In the genomic region with DNA sequence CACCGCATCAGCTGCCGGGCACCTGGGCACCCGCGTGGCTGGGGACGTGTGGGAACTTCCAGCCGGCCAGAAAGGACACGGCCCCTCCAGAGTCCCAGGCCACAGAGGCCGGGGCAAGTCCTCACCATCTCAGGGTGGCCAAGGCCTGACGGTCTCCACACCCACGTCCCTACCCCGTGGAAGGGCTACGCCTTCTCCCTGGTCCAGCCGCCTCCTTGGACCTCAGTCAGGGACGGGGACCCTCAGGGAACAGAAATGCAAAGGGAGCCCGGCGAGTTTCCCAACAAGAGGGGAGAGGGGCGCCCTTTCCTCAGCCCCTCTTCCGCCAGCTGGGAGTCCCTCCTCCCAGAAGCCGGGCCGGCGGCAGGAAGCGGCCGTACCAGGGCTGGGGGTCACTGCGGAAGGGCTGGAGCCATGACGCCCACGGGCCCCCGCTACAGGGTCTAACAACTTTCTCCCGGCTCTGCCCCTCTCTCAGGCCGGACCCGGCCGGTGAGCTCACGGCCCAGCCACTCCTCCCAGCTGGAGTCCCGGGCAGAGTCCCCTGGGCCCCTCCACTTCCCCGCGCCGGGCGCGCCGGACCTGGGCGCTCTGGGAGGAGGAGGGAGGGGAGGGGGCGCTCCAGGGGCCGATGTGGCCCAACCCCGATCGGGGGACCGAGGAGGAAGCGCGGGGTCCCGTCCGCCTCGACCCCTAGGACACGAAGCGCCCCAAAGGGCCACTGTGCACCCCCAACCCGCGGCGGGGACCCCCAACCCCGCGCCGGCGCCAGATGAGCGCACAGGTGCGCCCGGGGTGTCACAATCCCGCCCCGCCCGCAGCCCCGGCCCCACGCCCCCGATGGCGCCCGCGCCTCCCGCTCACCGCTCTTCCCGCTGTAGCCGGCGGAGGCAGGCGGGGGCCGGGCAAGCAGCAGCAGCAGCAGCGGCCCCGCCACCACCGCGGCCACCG, we compare ENCODE assay signal across 8 cellular contexts. TPM values are rescaled to one million over a fixed set of nuclear protein-coding genes. Genes with fewer than 3 reads are reported as not detected.
DNase-seq lines count a peak whose midpoint lies in the region; ATAC-seq and TF ChIP-seq lines count a peak whose summit lies in the region.

No MANE protein-coding gene starts in this region.

- H3K9me3 Mint-ChIP-seq in neural crest cell = no peaks in the 10 kb centered on the region

- H3K9me3 ChIP-seq in T-helper 17 cell (ENCODE audit: control insufficient read depth, low read length, poor library complexity, severe bottlenecking) (no peaks in the 10 kb centered on the region), esophagus (ENCODE audit: control insufficient read depth in 2 of 2, insufficient read depth in 1 of 2, low read depth in 1 of 2, low read length in 1 of 2) (no peaks in the 10 kb centered on the region)

- H3K36me3 ChIP-seq in esophagus (ENCODE audit: control insufficient read depth in 2 of 2, insufficient read depth in 2 of 2, low read length in 1 of 2) = peaks cover 0 to 21% of the 10 kb centered on the region in 2 donors

- peak; percentile 14 for ATAC-seq in HG02798 (IDR thresholded peaks at IDR 0.05; ENCODE audit: poor library complexity, unreplicated experiment)
- ATAC-seq in T-helper 17 cell = peak; percentile 44

- H3K4me1 Mint-ChIP-seq in T-helper 17 cell (peaks cover 12% of the 10 kb centered on the region), neural crest cell (peaks cover 27% of the 10 kb centered on the region)

- H3K27me3 Mint-ChIP-seq in T-helper 17 cell = no peaks in the 10 kb centered on the region
- H3K27me3 Mint-ChIP-seq in neural crest cell (ENCODE audit: low read depth) = peaks cover 14% of the 10 kb centered on the region

- H3K4me3 Mint-ChIP-seq in T-helper 17 cell = peak overlapping the region; percentile 92
- H3K4me3 Mint-ChIP-seq in neural crest cell = peak overlapping the region; percentile 81

- H3K36me3 Mint-ChIP-seq in T-helper 17 cell (ENCODE audit: low read depth) (peaks cover 4% of the 10 kb centered on the region), neural crest cell (ENCODE audit: low read depth) (no peaks in the 10 kb centered on the region)

- H3K27me3 ChIP-seq in esophagus (ENCODE audit: control insufficient read depth in 1 of 2, insufficient read depth in 2 of 2, low read length in 2 of 2) = no peaks in the 10 kb centered on the region

- peak overlapping the region; percentile 61 to 70 for H3K4me3 ChIP-seq in esophagus (ENCODE audit: low read depth in 1 of 2, low read length in 2 of 2)

- peak overlapping the region; percentile 45 to 82 for H3K27ac ChIP-seq in esophagus (ENCODE audit: low read depth in 2 of 2, low read length in 1 of 2)

- 2% methylated on average over 59 to 83 of the region's 83 CpGs for WGBS in esophagus, 2 donors

- H3K27ac Mint-ChIP-seq in T-helper 17 cell (peak overlapping the region; percentile 92), neural crest cell (ENCODE audit: unreplicated experiment) (no peak overlapping the region)

- DNase-seq in NCI-H345 (lab: John Stamatoyannopoulos, UW) (peak; percentile 47), NCI-H345 treated with DMSO at 0.1 percent for 48 hours (lab: John Stamatoyannopoulos, UW; ENCODE audit: unreplicated experiment) (no peak), T-helper 17 cell (peak in 1 of 3 donors; percentile 40), neural crest cell (ENCODE audit: low read depth, low spot score) (no peak), A172 (ENCODE audit: low spot score) (no peak)
- no peak for DNase-seq in stimulated activated CD4-positive, alpha-beta T cell treated with anti-CD3 and anti-CD28 coated beads, Interleukin-4, amount 100 ng/mL, for 4 hours

- TF ChIP-seq CTCF in neural crest cell (conservative IDR thresholded peaks at IDR 0.05) = no peak

- H3K4me1 ChIP-seq in esophagus (ENCODE audit: control insufficient read depth in 2 of 2, insufficient read depth in 2 of 2, low read length in 1 of 2) = peaks cover 0 to 19% of the 10 kb centered on the region in 2 donors

RNA-seq across cellular contexts. Expression of gene PGAP6, which starts 0.7 kb away (rescaled TPM):
- 100 to 1,000 TPM in 1 of 2 donors, 10 to 100 TPM in 1; 39.7 to 106 TPM for total RNA-seq in T-helper 17 cell
- polyA plus RNA-seq in esophagus = 10 to 100 TPM; 30.3 to 44.3 TPM
- 56.4 and 62.0 TPM in 2 replicates for total RNA-seq in neural crest cell
- 46.6 and 58.5 TPM in 2 replicates for total RNA-seq in A172 (2014; rRNA removed; shearing (Covaris generic))

RNA-seq across cellular contexts. Expression of gene MRPL28, which starts 10.8 kb away (rescaled TPM):
- 10 to 100 TPM; 25.2 to 25.9 TPM for total RNA-seq in T-helper 17 cell
- polyA plus RNA-seq in esophagus = 10 to 100 TPM; 54.5 to 75.9 TPM
- total RNA-seq in neural crest cell = 80.4 and 84.6 TPM in 2 replicates
- 234 and 252 TPM in 2 replicates for total RNA-seq in A172 (2014; rRNA removed; shearing (Covaris generic))

RNA-seq across cellular contexts. Expression of gene NME4, which starts 15.9 kb away (rescaled TPM):
- total RNA-seq in T-helper 17 cell = 10 to 100 TPM; 31.9 to 39.8 TPM
- 10 to 100 TPM; 40.3 to 41.9 TPM for polyA plus RNA-seq in esophagus
- 233 and 254 TPM in 2 replicates for total RNA-seq in neural crest cell
- 161 and 179 TPM in 2 replicates for total RNA-seq in A172 (2014; rRNA removed; shearing (Covaris generic))

RNA-seq across cellular contexts. Expression of gene DECR2, which starts 20.6 kb away (rescaled TPM):
- total RNA-seq in T-helper 17 cell (1 to 10 TPM; 7.5 to 9.0 TPM), neural crest cell (22.4 and 25.7 TPM in 2 replicates)
- polyA plus RNA-seq in esophagus = 10 to 100 TPM; 15.0 to 24.2 TPM
- total RNA-seq in A172 (2014; rRNA removed; shearing (Covaris generic)) = 8.1 and 12.5 TPM in 2 replicates

RNA-seq across cellular contexts. Expression of gene AXIN1, which starts 28.6 kb away (rescaled TPM):
- total RNA-seq in T-helper 17 cell = 10 to 100 TPM; 38.9 to 42.5 TPM
- 10 to 100 TPM; 11.9 to 16.7 TPM for polyA plus RNA-seq in esophagus
- 36.4 and 38.2 TPM in 2 replicates for total RNA-seq in neural crest cell
- total RNA-seq in A172 (2014; rRNA removed; shearing (Covaris generic)) = 39.0 and 50.5 TPM in 2 replicates
